12 cellular contexts compared by ENCODE assay signal in genomic region chr19:18999896-19000620, GRCh38. TPM values are rescaled to one million over a fixed set of nuclear protein-coding genes. Genes with fewer than 3 reads are reported as not detected.
DNase-seq lines count a peak whose midpoint lies in the region; ATAC-seq, FAIRE-seq and TF ChIP-seq lines count a peak whose summit lies in the region.
"Had no signal": no experiment of that assay in that cellular context is flagged by ENCODE, and none has a peak within 500 bp of the region (broad histone marks: within the 10 kb centered on the region; RNA-seq: fewer than 3 reads in every experiment).

No MANE protein-coding gene starts in this region.

- H3K4me1 Mint-ChIP-seq in T-helper 17 cell, result peaks cover 23% of the 10 kb centered on the region

- H3K36me3 ChIP-seq in body of pancreas (replicated peaks in 1 of 2; ENCODE audit: insufficient read depth in 1 of 2, low read depth in 2 of 2), result peaks cover 0 to 10% of the 10 kb centered on the region in 2 donors

- H3K27me3 ChIP-seq in body of pancreas, result no peaks in the 10 kb centered on the region

- peak in 1 of 2 experiments; percentile 20 for DNase-seq in A549 (ENCODE audit: low read depth in 1 of 2, low spot score in 1 of 2)
- peak; percentile 37 for DNase-seq in ELR (ENCODE audit: low read depth)
- no peak for DNase-seq in T-helper 17 cell
- peak; percentile 34 for DNase-seq in hepatic stellate cell (ENCODE audit: low spot score)
- no peak for DNase-seq in body of pancreas
- no peak for DNase-seq in GF-D8 (lab: John Stamatoyannopoulos, UW)
- DNase-seq: islet precursor cell, NCI-H446 treated with DMSO at 0.1 percent for 48 hours had no signal

- H3K9me3 ChIP-seq in A549 (no peaks in the 10 kb centered on the region), T-helper 17 cell (ENCODE audit: control insufficient read depth, low read length, poor library complexity, severe bottlenecking) (no peaks in the 10 kb centered on the region), body of pancreas (no peaks in the 10 kb centered on the region)

- ATAC-seq in A549 (peak; percentile 55 to 63; a peak in 4 of 6 replicates), T-helper 17 cell (no peak), HG03280 (IDR thresholded peaks at IDR 0.05; ENCODE audit: unreplicated experiment) (no peak), body of pancreas (no peak), HG02678 (IDR thresholded peaks at IDR 0.05; ENCODE audit: unreplicated experiment) (no peak)

- TF ChIP-seq POLR2A in A549 (IDR thresholded peaks at IDR 0.05; ENCODE audit: low read length) (no peak), body of pancreas (IDR thresholded peaks at IDR 0.05) (no peak)

- no peak for TF ChIP-seq EP300 in A549 (IDR thresholded peaks at IDR 0.05)

- TF ChIP-seq RAD21 in A549 (conservative IDR thresholded peaks at IDR 0.05 in 1 of 2, IDR thresholded peaks at IDR 0.05 in 1 of 2), result no peak

- no peaks in the 10 kb centered on the region for H3K27me3 Mint-ChIP-seq in T-helper 17 cell
- H3K27me3 Mint-ChIP-seq: stimulated activated naive CD8-positive, alpha-beta T cell treated with anti-CD3 and anti-CD28 coated beads, Interleukin-15, Interleukin-2, amounts not matched to agents 100 ng/mL and 50 ng/mL, for 24 hours had no signal

- intact Hi-C loops in body of pancreas (cut with DNase I), result no loop called here

- 84% methylated on average over 11 of the region's 11 CpGs for WGBS in A549 (ENCODE audit: missing lambda C conversion rate)
- 79 to 85% methylated on average over 11 of the region's 11 CpGs for WGBS in body of pancreas, 2 donors

- H3K27ac ChIP-seq in A549, result no peak overlapping the region
- no peak overlapping the region for H3K27ac ChIP-seq in body of pancreas
- H3K27ac ChIP-seq: coronary artery had no signal

- no peak overlapping the region for H3K4me2 ChIP-seq in A549

- no peak for FAIRE-seq in A549 (lab: Jason Lieb, UNC)

- H3K4me3 Mint-ChIP-seq in T-helper 17 cell, result peak overlapping the region; percentile 49
- H3K4me3 Mint-ChIP-seq: stimulated activated naive CD8-positive, alpha-beta T cell treated with anti-CD3 and anti-CD28 coated beads, Interleukin-15, Interleukin-2, amounts not matched to agents 100 ng/mL and 50 ng/mL, for 24 hours had no signal

- peaks cover 13% of the 10 kb centered on the region for H3K36me3 Mint-ChIP-seq in T-helper 17 cell (ENCODE audit: low read depth)

- H3K4me3 ChIP-seq in A549, result no peak overlapping the region
- H3K4me3 ChIP-seq in body of pancreas, result no peak overlapping the region
- H3K4me3 ChIP-seq: coronary artery had no signal

- POLR2A ChIA-PET in A549 (lab: Yijun Ruan, JAX), result no interaction called here

- peak overlapping the region; percentile 88 for H3K27ac Mint-ChIP-seq in T-helper 17 cell
- H3K27ac Mint-ChIP-seq: stimulated activated naive CD8-positive, alpha-beta T cell treated with anti-CD3 and anti-CD28 coated beads, Interleukin-15, Interleukin-2, amounts not matched to agents 100 ng/mL and 50 ng/mL, for 24 hours had no signal

- H3K4me1 ChIP-seq in A549 (no peaks in the 10 kb centered on the region), body of pancreas (no peaks in the 10 kb centered on the region)

- TF ChIP-seq CTCF in A549 (IDR thresholded peaks at IDR 0.05), result no peak
- no peak for TF ChIP-seq CTCF in body of pancreas (IDR thresholded peaks at IDR 0.05)

- CTCF ChIA-PET in A549 (lab: Yijun Ruan, JAX), result interaction anchor here (1.2 to 8.8 kb wide), 3 partner anchors 11 to 146 kb away, joined by 3 to 44 read pairs (median 3); no protein-coding TSS in a partner anchor

TF ChIP-seq in A549, 52 proteins besides CTCF, POLR2A, EP300 and RAD21 (continues in another document):
- TF ChIP-seq SMC3 (IDR thresholded peaks at IDR 0.05), result no peak
- no peak for TF ChIP-seq TP53 (CRISPR knock-in tag; IDR thresholded peaks at IDR 0.05)
- TF ChIP-seq SREBF2 (IDR thresholded peaks at IDR 0.05), result no peak
- TF ChIP-seq MAFK (IDR thresholded peaks at IDR 0.05; ENCODE audit: partially characterized antibody), result no peak
- TF ChIP-seq CHD2 (IDR thresholded peaks at IDR 0.05; ENCODE audit: low read length, partially characterized antibody), result no peak
- no peak for TF ChIP-seq HDAC2 (IDR thresholded peaks at IDR 0.05)
- no peak for TF ChIP-seq EHMT2 (IDR thresholded peaks at IDR 0.05; ENCODE audit: low read depth)
- TF ChIP-seq ATOH8 (CRISPR knock-in tag; IDR thresholded peaks at IDR 0.05; ENCODE audit: low read depth), result no peak
- TF ChIP-seq, protein P1, sequence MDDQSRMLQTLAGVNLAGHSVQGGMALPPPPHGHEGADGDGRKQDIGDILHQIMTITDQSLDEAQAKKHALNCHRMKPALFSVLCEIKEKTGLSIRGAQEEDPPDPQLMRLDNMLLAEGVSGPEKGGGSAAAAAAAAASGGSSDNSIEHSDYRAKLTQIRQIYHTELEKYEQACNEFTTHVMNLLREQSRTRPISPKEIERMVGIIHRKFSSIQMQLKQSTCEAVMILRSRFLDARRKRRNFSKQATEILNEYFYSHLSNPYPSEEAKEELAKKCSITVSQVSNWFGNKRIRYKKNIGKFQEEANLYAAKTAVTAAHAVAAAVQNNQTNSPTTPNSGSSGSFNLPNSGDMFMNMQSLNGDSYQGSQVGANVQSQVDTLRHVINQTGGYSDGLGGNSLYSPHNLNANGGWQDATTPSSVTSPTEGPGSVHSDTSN (IDR thresholded peaks at IDR 0.05), result no peak
- no peak for TF ChIP-seq CEBPB (IDR thresholded peaks at IDR 0.05)
- no peak for TF ChIP-seq ZNF302 (CRISPR knock-in tag; IDR thresholded peaks at IDR 0.05)
- TF ChIP-seq KDM5A (IDR thresholded peaks at IDR 0.05), result no peak
- no peak for TF ChIP-seq GATA3 (IDR thresholded peaks at IDR 0.05; ENCODE audit: borderline replicate concordance)
- TF ChIP-seq BCL3 (IDR thresholded peaks at IDR 0.05), result no peak

RNA-seq across cellular contexts. Expression of gene SUGP2, which starts 33.3 kb away (rescaled TPM):
- polyA plus RNA-seq in A549 (2011; rRNA removed) (39.3 and 42.4 TPM in 2 replicates), A549 (2017; fragmentation: RNase III; extraction: RNeasy Plus Mini Kit Qiagen cat#74134 plus additional on column Dnase treatment) (42.3 to 43.9 TPM (median 43.6 TPM) in 3 replicates)
- polyA plus RNA-seq in A549 (2012; cell fraction: cytosol; rRNA removed), result 31.8 and 35.5 TPM in 2 replicates
- polyA plus RNA-seq in A549 (2012; cell fraction: nucleus; rRNA removed), result 154 and 201 TPM in 2 replicates
- 19.3 and 21.0 TPM in 2 replicates for polyA minus RNA-seq in A549 (2011; rRNA and poly(A)+ RNA removed)
- total RNA-seq in T-helper 17 cell (100 to 1,000 TPM; 109 to 127 TPM), body of pancreas (100 to 1,000 TPM in 1 of 2 donors, 10 to 100 TPM in 1; 22.1 to 115 TPM)

RNA-seq across cellular contexts. Expression of gene ARMC6, which starts 33.3 kb away (rescaled TPM):
- 18.2 and 18.4 TPM in 2 replicates for polyA plus RNA-seq in A549 (2011; rRNA removed)
- 45.1 and 50.4 TPM in 2 replicates for polyA plus RNA-seq in A549 (2012; cell fraction: cytosol; rRNA removed)
- polyA plus RNA-seq in A549 (2012; cell fraction: nucleus; rRNA removed), result 56.6 and 76.6 TPM in 2 replicates
- polyA plus RNA-seq in A549 (2017; fragmentation: RNase III; extraction: RNeasy Plus Mini Kit Qiagen cat#74134 plus additional on column Dnase treatment), result 27.2 to 27.6 TPM (median 27.5 TPM) in 3 replicates
- polyA minus RNA-seq in A549 (2011; rRNA and poly(A)+ RNA removed), result 22.9 and 36.1 TPM in 2 replicates
- 10 to 100 TPM; 11.6 to 12.3 TPM for total RNA-seq in T-helper 17 cell
- total RNA-seq in body of pancreas, result 10 to 100 TPM; 15.6 to 27.7 TPM

RNA-seq across cellular contexts. Expression of gene HOMER3, which starts 59.0 kb away (rescaled TPM):
- polyA plus RNA-seq in A549 (2011; rRNA removed), result 9.9 and 11.4 TPM in 2 replicates
- 27.7 and 37.4 TPM in 2 replicates for polyA plus RNA-seq in A549 (2012; cell fraction: cytosol; rRNA removed)
- 35.7 and 45.1 TPM in 2 replicates for polyA plus RNA-seq in A549 (2012; cell fraction: nucleus; rRNA removed)
- polyA plus RNA-seq in A549 (2017; fragmentation: RNase III; extraction: RNeasy Plus Mini Kit Qiagen cat#74134 plus additional on column Dnase treatment), result 28.3 to 38.4 TPM (median 35.4 TPM) in 3 replicates
- polyA minus RNA-seq in A549 (2011; rRNA and poly(A)+ RNA removed), result 17.1 and 19.8 TPM in 2 replicates
- 1 to 10 TPM; 3.3 to 4.7 TPM for total RNA-seq in T-helper 17 cell
- total RNA-seq in body of pancreas, result 10 to 100 TPM; 27.5 to 29.0 TPM

Comparison
In these comparisons a context has a peak if more than half of its experiments do, and no peak if none do; other contexts are left out.
1. ATAC-seq: peak in A549 (2 of 2); none in T-helper 17 cell (single experiment), HG03280 (single experiment), body of pancreas (single experiment) and HG02678 (single experiment).
2. DNase-seq: peak in ELR (single experiment) and hepatic stellate cell (single experiment); none in T-helper 17 cell (0 of 3), body of pancreas (0 of 4) and GF-D8 (single experiment).
3. RNA of gene HOMER3, which starts 59.0 kb away (total RNA-seq): 27.5 to 29.0 TPM in body of pancreas; 3.3 to 4.7 TPM in T-helper 17 cell; every median in the first group is over 4 times any median in the second.